ENCODE assay signal across 10 cellular contexts in genomic region chr17:56699186-56699895, GRCh38.
DNase-seq lines count a peak whose midpoint lies in the region; ATAC-seq, FAIRE-seq and TF ChIP-seq lines count a peak whose summit lies in the region.
"Had no signal": no experiment of that assay in that cellular context is flagged by ENCODE, and none has a peak within 500 bp of the region (broad histone marks: within the 10 kb centered on the region; RNA-seq: fewer than 3 reads in every experiment).

No MANE protein-coding gene starts in this region.

- FAIRE-seq in K562 (lab: Jason Lieb, UNC), result no peak

- H3K4me1 ChIP-seq in K562 (replicated peaks in 1 of 2; ENCODE audit: control insufficient read depth in 2 of 2, insufficient read depth in 2 of 2, low read length in 2 of 2), result no peaks in the 10 kb centered on the region; a peak in 1 of 5 replicates
- H3K4me1 ChIP-seq in naive thymus-derived CD4-positive, alpha-beta T cell (ENCODE audit: control insufficient read depth in 2 of 2, insufficient read depth in 2 of 2, low read length in 2 of 2), result no peaks in the 10 kb centered on the region

- no peak for TF ChIP-seq EP300 in K562 (IDR thresholded peaks at IDR 0.05; ENCODE audit: low read length)

- no peaks in the 10 kb centered on the region for H3K9me3 Mint-ChIP-seq in type B pancreatic cell
- H3K9me3 Mint-ChIP-seq in naive thymus-derived CD4-positive, alpha-beta T cell, result no peaks in the 10 kb centered on the region

- no peak for TF ChIP-seq RAD21 in K562 (CRISPR knock-in tag; conservative IDR thresholded peaks at IDR 0.05 in 1 of 2, IDR thresholded peaks at IDR 0.05 in 1 of 2)

- no peak for ATAC-seq in K562
- ATAC-seq in naive thymus-derived CD4-positive, alpha-beta T cell, result no peak

- under 1% methylated on average over 18 of the region's 18 CpGs for WGBS in K562 (ENCODE audit: insufficient coverage, low coverage, missing lambda C conversion rate)

- H3K36me3 ChIP-seq in K562 (ENCODE audit: control insufficient read depth, insufficient read depth, low read length) (no peaks in the 10 kb centered on the region), kidney epithelial cell (ENCODE audit: control insufficient read depth, insufficient read depth, low read length) (no peaks in the 10 kb centered on the region)
- no peaks in the 10 kb centered on the region for H3K36me3 ChIP-seq in naive thymus-derived CD4-positive, alpha-beta T cell (ENCODE audit: control insufficient read depth in 2 of 3, insufficient read depth in 3 of 3, low read length in 3 of 3)

- BruUV-seq in K562 (replicated peaks; lab: Mats Ljungman, UMichigan), result no TSS peak

- H4K20me1 ChIP-seq in K562 (replicated peaks; ENCODE audit: control insufficient read depth, insufficient read depth, low read length), result no peaks in the 10 kb centered on the region

- CTCF ChIA-PET in K562 (lab: Yijun Ruan, JAX; ENCODE audit: low intra/inter-chr PET ratio), result no interaction called here
- CTCF ChIA-PET in naive thymus-derived CD4-positive, alpha-beta T cell (lab: Charles Lee), result no interaction called here

- in situ Hi-C loops in K562 (cut with MboI), result loop anchor here (5.0 kb wide), 1 partner anchor 77 kb away; no protein-coding TSS in a partner anchor

- H3K4me3 ChIP-seq in K562 (no peak overlapping the region), kidney epithelial cell (ENCODE audit: low read depth, low read length) (no peak overlapping the region)
- H3K4me3 ChIP-seq in naive thymus-derived CD4-positive, alpha-beta T cell (ENCODE audit: low read length), result no peak overlapping the region

- no peak overlapping the region for H3K27ac ChIP-seq in K562 (ENCODE audit: extremely low read depth, low read depth, low read length)
- no peak overlapping the region for H3K27ac ChIP-seq in naive thymus-derived CD4-positive, alpha-beta T cell (ENCODE audit: low read depth, low read length)

- intact Hi-C loops in K562 (cut with micrococcal nuclease), result no loop called here
- intact Hi-C loops in naive thymus-derived CD4-positive, alpha-beta T cell (cut with micrococcal nuclease), result no loop called here

- H3K27me3 Mint-ChIP-seq in type B pancreatic cell, result peaks cover 21% of the 10 kb centered on the region
- H3K27me3 Mint-ChIP-seq in naive thymus-derived CD4-positive, alpha-beta T cell, result peaks cover 0 to 27% (median 0%) of the 10 kb centered on the region in 5 donors

- TF ChIP-seq POLR2A in K562 (conservative IDR thresholded peaks at IDR 0.05), result no peak

- H3K9ac ChIP-seq in K562 (ENCODE audit: insufficient read depth in 1 of 2, low read depth in 2 of 2, low read length in 2 of 2), result no peak overlapping the region

- H3K27me3 ChIP-seq in K562 (ENCODE audit: control insufficient read depth in 2 of 2, insufficient read depth in 2 of 2, low read length in 2 of 2), result peaks cover 0 to 14% of the 10 kb centered on the region in 2 experiments; a peak in 1 of 5 replicates
- no peaks in the 10 kb centered on the region for H3K27me3 ChIP-seq in kidney epithelial cell (ENCODE audit: control insufficient read depth, insufficient read depth, low read length)
- no peaks in the 10 kb centered on the region for H3K27me3 ChIP-seq in naive thymus-derived CD4-positive, alpha-beta T cell (ENCODE audit: control insufficient read depth in 2 of 2, insufficient read depth in 2 of 2, low read length in 2 of 2)

- no peaks in the 10 kb centered on the region for H3K9me3 ChIP-seq in K562 (replicated peaks; ENCODE audit: control insufficient read depth, insufficient read depth, low read depth, low read length)
- no peaks in the 10 kb centered on the region for H3K9me3 ChIP-seq in naive thymus-derived CD4-positive, alpha-beta T cell (ENCODE audit: control insufficient read depth in 2 of 3, low read length in 3 of 3)

- POLR2A ChIA-PET in K562 (lab: Yijun Ruan, JAX), result interaction anchor here (1.0 kb wide), 1 partner anchor 197 kb away, joined by 5 read pairs; no protein-coding TSS in a partner anchor
- POLR2A ChIA-PET in naive thymus-derived CD4-positive, alpha-beta T cell (lab: Charles Lee), result no interaction called here

- peak overlapping the region; percentile 82 for H3K27ac Mint-ChIP-seq in type B pancreatic cell
- no peak overlapping the region for H3K27ac Mint-ChIP-seq in naive thymus-derived CD4-positive, alpha-beta T cell
- H3K27ac Mint-ChIP-seq: B cell had no signal

- DNase-seq in DMS53 (lab: John Stamatoyannopoulos, UW), result peak; percentile 21
- no peak for DNase-seq in DMS53 treated with DMSO at 0.1 percent for 48 hours (lab: John Stamatoyannopoulos, UW; ENCODE audit: unreplicated experiment)
- no peak for DNase-seq in K562 (ENCODE audit: extremely low read depth in 1 of 4, low spot score in 3 of 4)
- peak; percentile 99 for DNase-seq in kidney epithelial cell (ENCODE audit: low read depth)
- DNase-seq in type B pancreatic cell (ENCODE audit: extremely low spot score, unreplicated experiment), result peak; percentile 80
- DNase-seq in midbrain (lab: John Stamatoyannopoulos, UW), result no peak
- DNase-seq in SKM-1 treated with dmso at 0.1 percent for 144 hours (lab: John Stamatoyannopoulos, UW; ENCODE audit: unreplicated experiment), result no peak
- no peak for DNase-seq in naive thymus-derived CD4-positive, alpha-beta T cell
- DNase-seq: KBM-7 had no signal

- no peak overlapping the region for H2AFZ ChIP-seq in K562 (ENCODE audit: low read depth, low read length)

- peaks cover 3% of the 10 kb centered on the region for H3K36me3 Mint-ChIP-seq in type B pancreatic cell
- no peaks in the 10 kb centered on the region for H3K36me3 Mint-ChIP-seq in naive thymus-derived CD4-positive, alpha-beta T cell

- peak overlapping the region; percentile 34 for H3K4me3 Mint-ChIP-seq in type B pancreatic cell
- no peak overlapping the region for H3K4me3 Mint-ChIP-seq in naive thymus-derived CD4-positive, alpha-beta T cell
- H3K4me3 Mint-ChIP-seq: B cell had no signal

- H3K4me1 Mint-ChIP-seq in type B pancreatic cell (ENCODE audit: unreplicated experiment), result peaks cover 19% of the 10 kb centered on the region
- H3K4me1 Mint-ChIP-seq in naive thymus-derived CD4-positive, alpha-beta T cell, result peaks cover 0 to 2% (median 0%) of the 10 kb centered on the region in 7 donors
- H3K4me1 Mint-ChIP-seq: B cell had no signal

- H3K4me2 ChIP-seq in K562 (ENCODE audit: insufficient read depth, low read length), result no peak overlapping the region

- H3K79me2 ChIP-seq in K562 (ENCODE audit: control insufficient read depth, insufficient read depth, low read length), result no peaks in the 10 kb centered on the region

- no peaks in the 10 kb centered on the region for H3K9me1 ChIP-seq in K562 (ENCODE audit: control insufficient read depth, insufficient read depth, low read length)

- TF ChIP-seq CTCF in K562 (IDR thresholded peaks at IDR 0.05 in 2 of 3, conservative IDR thresholded peaks at IDR 0.05 in 1 of 3; ENCODE audit: insufficient read depth in 2 of 3, low read depth in 1 of 3, low read length in 3 of 3) (no peak), kidney epithelial cell (IDR thresholded peaks at IDR 0.05; ENCODE audit: insufficient read depth, low read length, poor library complexity, severe bottlenecking) (no peak), type B pancreatic cell (conservative IDR thresholded peaks at IDR 0.05) (no peak)

TF ChIP-seq in K562, 482 proteins besides CTCF, POLR2A, EP300 and RAD21:
- TF ChIP-seq TSC22D4 (tag; IDR thresholded peaks at IDR 0.05) (no peak), TCF7L2 (IDR thresholded peaks at IDR 0.05; ENCODE audit: low read depth, low read length) (0 out of 2 replicates have a peak, but pooled peaks have one; percentile 28)

Comparison
In these comparisons a context has a peak if more than half of its experiments do, and no peak if none do; other contexts are left out.
1. DNase-seq: peak in DMS53 (single experiment), kidney epithelial cell (single experiment) and type B pancreatic cell (single experiment); none in DMS53 treated with DMSO at 0.1 percent for 48 hours (single experiment), K562 (0 of 4), midbrain (single experiment), SKM-1 treated with dmso at 0.1 percent for 144 hours (single experiment) and naive thymus-derived CD4-positive, alpha-beta T cell (0 of 9).